ENCODE assay signal across 1 cellular context in the genomic region with DNA sequence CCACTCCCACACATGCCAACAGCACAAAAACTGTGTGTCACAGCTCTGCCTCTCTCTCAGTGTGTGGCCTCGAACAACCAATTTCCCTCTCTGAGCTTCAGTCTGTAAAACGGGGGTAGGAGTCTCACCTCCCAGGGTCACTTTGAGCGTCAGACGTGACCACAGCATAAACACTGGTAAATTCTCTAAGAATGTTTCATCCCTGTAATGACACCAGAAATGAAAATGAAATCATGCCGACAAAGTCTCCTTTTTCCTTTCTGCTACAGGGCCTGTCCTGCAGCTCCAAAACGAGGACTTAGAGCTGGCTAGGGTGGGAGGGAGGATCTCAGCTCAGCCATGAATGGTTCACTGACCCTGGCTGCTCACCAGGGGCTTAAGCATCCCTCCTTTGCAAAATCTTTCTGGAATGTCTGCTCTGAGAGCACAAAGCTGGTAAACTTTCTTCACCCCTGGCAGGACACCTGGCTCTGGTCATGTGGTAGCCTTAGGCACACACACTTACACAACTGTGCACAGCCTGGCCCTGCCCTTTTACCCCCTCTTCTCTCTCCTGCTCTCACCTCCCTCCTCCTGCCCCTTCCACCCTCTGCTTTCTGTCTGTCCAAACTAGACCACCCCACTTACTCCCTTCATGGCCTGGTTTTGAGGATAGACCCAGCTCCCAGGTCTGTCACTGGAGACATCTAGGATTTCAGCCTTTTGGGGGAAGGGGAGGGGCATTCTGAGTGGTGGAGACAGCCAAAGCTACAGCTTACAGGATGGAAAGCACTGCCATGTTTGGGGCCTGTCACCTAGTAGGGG.
TF ChIP-seq lines count a peak whose summit lies in the region.

No MANE protein-coding gene starts in this region.

TF ChIP-seq in HepG2, 621 proteins besides CTCF, POLR2A, EP300 and RAD21 (continued from another document and continues in another):
- TF ChIP-seq, protein P1, sequence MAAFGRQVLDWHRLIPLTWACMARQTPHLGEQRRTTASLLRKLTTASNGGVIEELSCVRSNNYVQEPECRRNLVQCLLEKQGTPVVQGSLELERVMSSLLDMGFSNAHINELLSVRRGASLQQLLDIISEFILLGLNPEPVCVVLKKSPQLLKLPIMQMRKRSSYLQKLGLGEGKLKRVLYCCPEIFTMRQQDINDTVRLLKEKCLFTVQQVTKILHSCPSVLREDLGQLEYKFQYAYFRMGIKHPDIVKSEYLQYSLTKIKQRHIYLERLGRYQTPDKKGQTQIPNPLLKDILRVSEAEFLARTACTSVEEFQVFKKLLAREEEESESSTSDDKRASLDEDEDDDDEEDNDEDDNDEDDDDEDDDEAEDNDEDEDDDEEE (CRISPR knock-in tag; IDR thresholded peaks at IDR 0.05) = no peak
- TF ChIP-seq, protein P2, sequence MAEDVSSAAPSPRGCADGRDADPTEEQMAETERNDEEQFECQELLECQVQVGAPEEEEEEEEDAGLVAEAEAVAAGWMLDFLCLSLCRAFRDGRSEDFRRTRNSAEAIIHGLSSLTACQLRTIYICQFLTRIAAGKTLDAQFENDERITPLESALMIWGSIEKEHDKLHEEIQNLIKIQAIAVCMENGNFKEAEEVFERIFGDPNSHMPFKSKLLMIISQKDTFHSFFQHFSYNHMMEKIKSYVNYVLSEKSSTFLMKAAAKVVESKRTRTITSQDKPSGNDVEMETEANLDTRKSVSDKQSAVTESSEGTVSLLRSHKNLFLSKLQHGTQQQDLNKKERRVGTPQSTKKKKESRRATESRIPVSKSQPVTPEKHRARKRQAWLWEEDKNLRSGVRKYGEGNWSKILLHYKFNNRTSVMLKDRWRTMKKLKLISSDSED (CRISPR knock-in tag; IDR thresholded peaks at IDR 0.05) = no peak
- TF ChIP-seq ZNF101 (CRISPR knock-in tag; IDR thresholded peaks at IDR 0.05; ENCODE audit: borderline replicate concordance, low read depth) (no peak), ZNF292 (CRISPR knock-in tag; IDR thresholded peaks at IDR 0.05; ENCODE audit: borderline replicate concordance, low read depth) (no peak), ZNF687 (CRISPR knock-in tag; IDR thresholded peaks at IDR 0.05) (peak; percentile 42), ZBTB14 (CRISPR knock-in tag; IDR thresholded peaks at IDR 0.05) (no peak), ZNF496 (CRISPR knock-in tag; IDR thresholded peaks at IDR 0.05; ENCODE audit: insufficient replicate concordance) (no peak), TAF1 (CRISPR knock-in tag; IDR thresholded peaks at IDR 0.05) (no peak), TBX3 (IDR thresholded peaks at IDR 0.05; ENCODE audit: borderline replicate concordance) (0 out of 2 replicates have a peak, but pooled peaks have one; percentile 3), SMAD9 (CRISPR knock-in tag; IDR thresholded peaks at IDR 0.05) (no peak), HDAC1 (CRISPR knock-in tag; IDR thresholded peaks at IDR 0.05) (no peak), KAT2B (IDR thresholded peaks at IDR 0.05; ENCODE audit: borderline replicate concordance, low read depth, low read length) (no peak), ZNF672 (CRISPR knock-in tag; IDR thresholded peaks at IDR 0.05) (no peak), ONECUT2 (CRISPR knock-in tag; IDR thresholded peaks at IDR 0.05) (no peak), ZNF737 (CRISPR knock-in tag; IDR thresholded peaks at IDR 0.05; ENCODE audit: borderline replicate concordance) (no peak), CEBPG (CRISPR knock-in tag; IDR thresholded peaks at IDR 0.05) (peak; percentile 57), ETV5 (CRISPR knock-in tag; IDR thresholded peaks at IDR 0.05; ENCODE audit: borderline replicate concordance) (no peak)
- TF ChIP-seq, protein P3, sequence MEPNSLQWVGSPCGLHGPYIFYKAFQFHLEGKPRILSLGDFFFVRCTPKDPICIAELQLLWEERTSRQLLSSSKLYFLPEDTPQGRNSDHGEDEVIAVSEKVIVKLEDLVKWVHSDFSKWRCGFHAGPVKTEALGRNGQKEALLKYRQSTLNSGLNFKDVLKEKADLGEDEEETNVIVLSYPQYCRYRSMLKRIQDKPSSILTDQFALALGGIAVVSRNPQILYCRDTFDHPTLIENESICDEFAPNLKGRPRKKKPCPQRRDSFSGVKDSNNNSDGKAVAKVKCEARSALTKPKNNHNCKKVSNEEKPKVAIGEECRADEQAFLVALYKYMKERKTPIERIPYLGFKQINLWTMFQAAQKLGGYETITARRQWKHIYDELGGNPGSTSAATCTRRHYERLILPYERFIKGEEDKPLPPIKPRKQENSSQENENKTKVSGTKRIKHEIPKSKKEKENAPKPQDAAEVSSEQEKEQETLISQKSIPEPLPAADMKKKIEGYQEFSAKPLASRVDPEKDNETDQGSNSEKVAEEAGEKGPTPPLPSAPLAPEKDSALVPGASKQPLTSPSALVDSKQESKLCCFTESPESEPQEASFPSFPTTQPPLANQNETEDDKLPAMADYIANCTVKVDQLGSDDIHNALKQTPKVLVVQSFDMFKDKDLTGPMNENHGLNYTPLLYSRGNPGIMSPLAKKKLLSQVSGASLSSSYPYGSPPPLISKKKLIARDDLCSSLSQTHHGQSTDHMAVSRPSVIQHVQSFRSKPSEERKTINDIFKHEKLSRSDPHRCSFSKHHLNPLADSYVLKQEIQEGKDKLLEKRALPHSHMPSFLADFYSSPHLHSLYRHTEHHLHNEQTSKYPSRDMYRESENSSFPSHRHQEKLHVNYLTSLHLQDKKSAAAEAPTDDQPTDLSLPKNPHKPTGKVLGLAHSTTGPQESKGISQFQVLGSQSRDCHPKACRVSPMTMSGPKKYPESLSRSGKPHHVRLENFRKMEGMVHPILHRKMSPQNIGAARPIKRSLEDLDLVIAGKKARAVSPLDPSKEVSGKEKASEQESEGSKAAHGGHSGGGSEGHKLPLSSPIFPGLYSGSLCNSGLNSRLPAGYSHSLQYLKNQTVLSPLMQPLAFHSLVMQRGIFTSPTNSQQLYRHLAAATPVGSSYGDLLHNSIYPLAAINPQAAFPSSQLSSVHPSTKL (CRISPR knock-in tag; IDR thresholded peaks at IDR 0.05) = 0 out of 2 replicates have a peak, but pooled peaks have one; percentile 7
- TF ChIP-seq, protein P4, sequence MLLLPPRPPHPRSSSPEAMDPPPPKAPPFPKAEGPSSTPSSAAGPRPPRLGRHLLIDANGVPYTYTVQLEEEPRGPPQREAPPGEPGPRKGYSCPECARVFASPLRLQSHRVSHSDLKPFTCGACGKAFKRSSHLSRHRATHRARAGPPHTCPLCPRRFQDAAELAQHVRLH (CRISPR knock-in tag; IDR thresholded peaks at IDR 0.05; ENCODE audit: borderline replicate concordance, low read depth) = 0 out of 2 replicates have a peak, but pooled peaks have one; percentile 28
- TF ChIP-seq, protein P5, sequence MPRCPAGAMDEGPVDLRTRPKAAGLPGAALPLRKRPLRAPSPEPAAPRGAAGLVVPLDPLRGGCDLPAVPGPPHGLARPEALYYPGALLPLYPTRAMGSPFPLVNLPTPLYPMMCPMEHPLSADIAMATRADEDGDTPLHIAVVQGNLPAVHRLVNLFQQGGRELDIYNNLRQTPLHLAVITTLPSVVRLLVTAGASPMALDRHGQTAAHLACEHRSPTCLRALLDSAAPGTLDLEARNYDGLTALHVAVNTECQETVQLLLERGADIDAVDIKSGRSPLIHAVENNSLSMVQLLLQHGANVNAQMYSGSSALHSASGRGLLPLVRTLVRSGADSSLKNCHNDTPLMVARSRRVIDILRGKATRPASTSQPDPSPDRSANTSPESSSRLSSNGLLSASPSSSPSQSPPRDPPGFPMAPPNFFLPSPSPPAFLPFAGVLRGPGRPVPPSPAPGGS (CRISPR knock-in tag; IDR thresholded peaks at IDR 0.05) = no peak
- TF ChIP-seq, protein P6, sequence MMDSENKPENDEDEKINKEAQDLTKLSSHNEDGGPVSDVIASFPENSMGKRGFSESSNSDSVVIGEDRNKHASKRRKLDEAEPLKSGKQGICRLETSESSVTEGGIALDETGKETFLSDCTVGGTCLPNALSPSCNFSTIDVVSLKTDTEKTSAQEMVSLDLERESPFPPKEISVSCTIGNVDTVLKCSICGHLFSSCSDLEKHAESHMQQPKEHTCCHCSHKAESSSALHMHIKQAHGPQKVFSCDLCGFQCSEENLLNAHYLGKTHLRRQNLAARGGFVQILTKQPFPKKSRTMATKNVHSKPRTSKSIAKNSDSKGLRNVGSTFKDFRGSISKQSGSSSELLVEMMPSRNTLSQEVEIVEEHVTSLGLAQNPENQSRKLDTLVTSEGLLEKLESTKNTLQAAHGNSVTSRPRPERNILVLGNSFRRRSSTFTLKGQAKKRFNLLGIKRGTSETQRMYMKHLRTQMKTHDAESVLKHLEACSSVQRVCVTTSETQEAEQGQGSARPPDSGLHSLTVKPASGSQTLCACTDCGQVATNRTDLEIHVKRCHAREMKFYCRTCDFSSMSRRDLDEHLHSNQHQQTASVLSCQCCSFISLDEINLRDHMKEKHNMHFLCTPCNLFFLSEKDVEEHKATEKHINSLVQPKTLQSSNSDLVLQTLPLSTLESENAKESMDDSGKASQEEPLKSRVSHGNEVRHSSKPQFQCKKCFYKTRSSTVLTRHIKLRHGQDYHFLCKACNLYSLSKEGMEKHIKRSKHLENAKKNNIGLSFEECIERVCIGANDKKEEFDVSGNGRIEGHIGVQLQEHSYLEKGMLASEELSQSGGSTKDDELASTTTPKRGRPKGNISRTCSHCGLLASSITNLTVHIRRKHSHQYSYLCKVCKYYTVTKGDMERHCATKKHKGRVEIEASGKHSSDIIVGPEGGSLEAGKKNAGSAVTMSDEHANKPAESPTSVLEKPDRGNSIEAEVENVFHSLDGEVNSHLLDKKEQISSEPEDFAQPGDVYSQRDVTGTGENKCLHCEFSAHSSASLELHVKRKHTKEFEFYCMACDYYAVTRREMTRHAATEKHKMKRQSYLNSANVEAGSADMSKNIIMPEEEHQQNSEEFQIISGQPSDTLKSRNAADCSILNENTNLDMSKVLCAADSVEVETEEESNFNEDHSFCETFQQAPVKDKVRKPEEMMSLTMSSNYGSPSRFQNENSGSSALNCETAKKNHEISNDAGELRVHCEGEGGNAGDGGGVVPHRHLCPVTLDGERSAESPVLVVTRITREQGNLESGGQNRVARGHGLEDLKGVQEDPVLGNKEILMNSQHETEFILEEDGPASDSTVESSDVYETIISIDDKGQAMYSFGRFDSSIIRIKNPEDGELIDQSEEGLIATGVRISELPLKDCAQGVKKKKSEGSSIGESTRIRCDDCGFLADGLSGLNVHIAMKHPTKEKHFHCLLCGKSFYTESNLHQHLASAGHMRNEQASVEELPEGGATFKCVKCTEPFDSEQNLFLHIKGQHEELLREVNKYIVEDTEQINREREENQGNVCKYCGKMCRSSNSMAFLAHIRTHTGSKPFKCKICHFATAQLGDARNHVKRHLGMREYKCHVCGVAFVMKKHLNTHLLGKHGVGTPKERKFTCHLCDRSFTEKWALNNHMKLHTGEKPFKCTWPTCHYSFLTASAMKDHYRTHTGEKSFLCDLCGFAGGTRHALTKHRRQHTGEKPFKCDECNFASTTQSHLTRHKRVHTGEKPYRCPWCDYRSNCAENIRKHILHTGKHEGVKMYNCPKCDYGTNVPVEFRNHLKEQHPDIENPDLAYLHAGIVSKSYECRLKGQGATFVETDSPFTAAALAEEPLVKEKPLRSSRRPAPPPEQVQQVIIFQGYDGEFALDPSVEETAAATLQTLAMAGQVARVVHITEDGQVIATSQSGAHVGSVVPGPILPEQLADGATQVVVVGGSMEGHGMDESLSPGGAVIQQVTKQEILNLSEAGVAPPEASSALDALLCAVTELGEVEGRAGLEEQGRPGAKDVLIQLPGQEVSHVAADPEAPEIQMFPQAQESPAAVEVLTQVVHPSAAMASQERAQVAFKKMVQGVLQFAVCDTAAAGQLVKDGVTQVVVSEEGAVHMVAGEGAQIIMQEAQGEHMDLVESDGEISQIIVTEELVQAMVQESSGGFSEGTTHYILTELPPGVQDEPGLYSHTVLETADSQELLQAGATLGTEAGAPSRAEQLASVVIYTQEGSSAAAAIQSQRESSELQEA (CRISPR knock-in tag; IDR thresholded peaks at IDR 0.05; ENCODE audit: not compliant biosample characterization) = no peak
- TF ChIP-seq, protein P7, sequence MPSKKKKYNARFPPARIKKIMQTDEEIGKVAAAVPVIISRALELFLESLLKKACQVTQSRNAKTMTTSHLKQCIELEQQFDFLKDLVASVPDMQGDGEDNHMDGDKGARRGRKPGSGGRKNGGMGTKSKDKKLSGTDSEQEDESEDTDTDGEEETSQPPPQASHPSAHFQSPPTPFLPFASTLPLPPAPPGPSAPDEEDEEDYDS (CRISPR knock-in tag; IDR thresholded peaks at IDR 0.05) = no peak
